8 cellular contexts compared by ENCODE assay signal in the genomic region with DNA sequence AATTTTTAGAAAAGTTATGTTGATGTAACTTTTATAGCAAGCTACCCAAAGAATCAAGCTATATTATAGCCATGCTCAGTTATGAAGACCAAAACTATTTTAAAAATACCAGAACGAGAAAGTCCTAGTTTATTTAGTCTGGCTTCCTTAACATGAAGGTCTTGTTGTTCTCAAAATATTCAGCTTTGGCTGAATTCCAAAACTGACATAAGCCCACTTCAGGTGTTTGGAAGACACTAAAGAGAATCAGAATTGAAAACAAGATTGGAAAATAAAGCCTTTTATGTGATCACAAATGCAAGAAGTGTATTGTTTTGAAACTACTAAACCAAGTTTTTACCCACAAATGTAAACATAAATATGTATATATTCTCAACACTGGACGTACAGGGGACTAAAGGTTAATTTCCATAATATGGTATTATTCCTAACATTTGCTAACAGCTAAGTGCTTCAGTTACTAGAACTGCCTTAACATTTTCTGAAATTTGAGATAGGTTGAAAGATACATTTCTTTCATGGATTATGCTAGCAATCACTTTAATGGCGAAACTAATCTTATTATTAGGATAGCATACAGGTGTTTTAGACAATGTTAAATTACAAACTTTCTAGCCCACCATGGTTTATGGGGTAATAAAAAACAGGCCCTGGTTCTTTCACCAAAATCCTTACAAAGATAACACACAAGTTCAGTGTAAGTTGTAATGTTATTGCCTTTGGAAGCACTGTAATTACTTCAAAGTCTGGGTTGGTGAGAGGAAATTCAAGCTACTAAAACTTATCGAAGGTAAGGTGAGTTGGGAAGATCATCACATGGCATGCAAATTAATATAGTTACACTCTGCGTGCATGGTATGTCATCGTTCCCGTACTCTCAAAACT. TPM values are rescaled to one million over a fixed set of nuclear protein-coding genes. Genes with fewer than 3 reads are reported as not detected.
DNase-seq lines count a peak whose midpoint lies in the region; ATAC-seq and TF ChIP-seq lines count a peak whose summit lies in the region.

No MANE protein-coding gene starts in this region.

- CTCF ChIA-PET in GM10248 (lab: Yijun Ruan, JAX), result interaction anchor here (0.7 to 9.6 kb wide), 9 partner anchors 10 to 183 kb away, joined by 3 to 348 read pairs (median 12); no protein-coding TSS in a partner anchor

- intact Hi-C loops in activated CD4-positive, alpha-beta T cell treated with anti-CD3 and anti-CD28 coated beads, Interleukin-2, amount 10 ng/mL, durations not matched to agents 24 days and 14 days (cut with micrococcal nuclease), result no loop called here

- peak overlapping the region; percentile 87 for H3K4me3 ChIP-seq in thoracic aorta

- no peaks in the 10 kb centered on the region for H3K27me3 Mint-ChIP-seq in activated CD4-positive, alpha-beta T cell treated with anti-CD3 and anti-CD28 coated beads, Interleukin-2, amount 10 ng/mL, durations not matched to agents 24 days and 14 days
- no peaks in the 10 kb centered on the region for H3K27me3 Mint-ChIP-seq in activated naive CD8-positive, alpha-beta T cell

- ATAC-seq in thoracic aorta (ENCODE audit: insufficient number of reproducible peaks, low FRiP score, low read depth) (no peak), GM18520 (IDR thresholded peaks at IDR 0.05; ENCODE audit: unreplicated experiment) (no peak)

- peak overlapping the region; percentile 83 for H3K27ac Mint-ChIP-seq in activated CD4-positive, alpha-beta T cell treated with anti-CD3 and anti-CD28 coated beads, Interleukin-2, amount 10 ng/mL, durations not matched to agents 24 days and 14 days
- peak overlapping the region; percentile 87 for H3K27ac Mint-ChIP-seq in activated naive CD8-positive, alpha-beta T cell

- H3K36me3 Mint-ChIP-seq in activated CD4-positive, alpha-beta T cell treated with anti-CD3 and anti-CD28 coated beads, Interleukin-2, amount 10 ng/mL, durations not matched to agents 24 days and 14 days (ENCODE audit: low read depth), result peaks cover 9% of the 10 kb centered on the region
- H3K36me3 Mint-ChIP-seq in activated naive CD8-positive, alpha-beta T cell, result no peaks in the 10 kb centered on the region

- H3K4me3 Mint-ChIP-seq in activated CD4-positive, alpha-beta T cell treated with anti-CD3 and anti-CD28 coated beads, Interleukin-2, amount 10 ng/mL, durations not matched to agents 24 days and 14 days, result peak overlapping the region; percentile 84
- peak overlapping the region; percentile 92 for H3K4me3 Mint-ChIP-seq in activated naive CD8-positive, alpha-beta T cell

- H3K27ac ChIP-seq in thoracic aorta, result peak overlapping the region; percentile 97 to 98

- DNase-seq in activated CD4-positive, alpha-beta T cell treated with anti-CD3 and anti-CD28 coated beads, Interleukin-2, amount 10 ng/mL, durations not matched to agents 24 days and 14 days, result no peak
- DNase-seq in activated CD4-positive, alpha-beta T cell treated with anti-CD3 and anti-CD28 coated beads, Interleukin-2, amount 50 U/mL, for 1 hour, result no peak
- DNase-seq in kidney glomerular epithelial cell (lab: John Stamatoyannopoulos, UW) (peak; percentile 63), thoracic aorta (ENCODE audit: low spot score) (no peak), KG1 (lab: John Stamatoyannopoulos, UW) (no peak), GM10248 (ENCODE audit: extremely low spot score) (no peak)

- H3K4me1 Mint-ChIP-seq in activated CD4-positive, alpha-beta T cell treated with anti-CD3 and anti-CD28 coated beads, Interleukin-2, amount 10 ng/mL, durations not matched to agents 24 days and 14 days, result peaks cover 40% of the 10 kb centered on the region
- peaks cover 47% of the 10 kb centered on the region for H3K4me1 Mint-ChIP-seq in activated naive CD8-positive, alpha-beta T cell (ENCODE audit: low read depth)

- POLR2A ChIA-PET in GM10248 (lab: Yijun Ruan, JAX), result no interaction called here

- no peaks in the 10 kb centered on the region for H3K9me3 ChIP-seq in thoracic aorta

- H3K27me3 ChIP-seq in thoracic aorta (replicated peaks; ENCODE audit: insufficient read depth), result no peaks in the 10 kb centered on the region

- TF ChIP-seq CTCF in thoracic aorta (IDR thresholded peaks at IDR 0.05) (no peak), GM10248 (IDR thresholded peaks at IDR 0.05; ENCODE audit: control extremely low read depth, extremely low read depth, low read depth, missing control alignments) (no peak)

- H3K36me3 ChIP-seq in thoracic aorta, result no peaks in the 10 kb centered on the region

- H3K4me1 ChIP-seq in thoracic aorta (ENCODE audit: control insufficient read depth in 1 of 2, low read depth in 2 of 2), result peaks cover 24 to 46% of the 10 kb centered on the region in 2 donors

- H3K9me3 Mint-ChIP-seq in activated CD4-positive, alpha-beta T cell treated with anti-CD3 and anti-CD28 coated beads, Interleukin-2, amount 10 ng/mL, durations not matched to agents 24 days and 14 days, result no peaks in the 10 kb centered on the region
- no peaks in the 10 kb centered on the region for H3K9me3 Mint-ChIP-seq in activated naive CD8-positive, alpha-beta T cell (ENCODE audit: low read depth)

RNA-seq across cellular contexts. Expression of a gene that starts 1.6 kb away (rescaled TPM):
- total RNA-seq in activated CD4-positive, alpha-beta T cell treated with anti-CD3 and anti-CD28 coated beads, Interleukin-2, amount 10 ng/mL, durations not matched to agents 24 days and 14 days, result 8.7 and 8.8 TPM in 2 replicates
- 100 to 1,000 TPM in 1 of 2 donors, 10 to 100 TPM in 1; 73.6 to 101 TPM for total RNA-seq in thoracic aorta

RNA-seq across cellular contexts. Expression of a gene that starts 31.7 kb away (rescaled TPM):
- total RNA-seq in activated CD4-positive, alpha-beta T cell treated with anti-CD3 and anti-CD28 coated beads, Interleukin-2, amount 10 ng/mL, durations not matched to agents 24 days and 14 days, result 4.3 and 5.4 TPM in 2 replicates
- 1 to 10 TPM; 7.6 TPM for total RNA-seq in thoracic aorta
